ENCODE assay signal across 18 cellular contexts in genomic region chr14:93099643-93100042, GRCh38. TPM values are rescaled to one million over a fixed set of nuclear protein-coding genes. Genes with fewer than 3 reads are reported as not detected.
DNase-seq lines count a peak whose midpoint lies in the region; ATAC-seq and TF ChIP-seq lines count a peak whose summit lies in the region.
"Had no signal": no experiment of that assay in that cellular context is flagged by ENCODE, and none has a peak within 500 bp of the region (broad histone marks: within the 10 kb centered on the region; RNA-seq: fewer than 3 reads in every experiment).

No MANE protein-coding gene starts in this region.

- H3K4me1 ChIP-seq in body of pancreas (peaks cover 34% of the 10 kb centered on the region), lower lobe of right lung (peaks cover 21% of the 10 kb centered on the region)

- peaks cover 43% of the 10 kb centered on the region for H3K4me1 Mint-ChIP-seq in activated CD4-positive, alpha-beta T cell treated with anti-CD3 and anti-CD28 coated beads, Interleukin-2, amount 10 ng/mL, durations not matched to agents 7 days and 5 days
- H3K4me1 Mint-ChIP-seq in glutamatergic neuron (ENCODE audit: low read depth, unreplicated experiment) (peaks cover 26% of the 10 kb centered on the region), progenitor cell of endocrine pancreas (ENCODE audit: low read depth) (peaks cover 27% of the 10 kb centered on the region)
- peaks cover 67% of the 10 kb centered on the region for H3K4me1 Mint-ChIP-seq in stimulated activated memory B cell treated with anti-CD40 and anti-IgM and Interleukin-4, amounts not matched to agents 10 μg/mL and 1 μg/mL and 100 μg/mL, for 72 hours

- DNase-seq in activated CD4-positive, alpha-beta T cell treated with anti-CD3 and anti-CD28 coated beads, Interleukin-2, amount 10 ng/mL, durations not matched to agents 7 days and 5 days: no peak
- no peak for DNase-seq in activated CD4-positive, alpha-beta T cell treated with anti-CD3 and anti-CD28 coated beads for 1 hour
- DNase-seq in body of pancreas (no peak), glutamatergic neuron (no peak), progenitor cell of endocrine pancreas (ENCODE audit: low spot score, unreplicated experiment) (no peak), lower lobe of right lung (no peak), NCI-H2107 (lab: John Stamatoyannopoulos, UW) (no peak)
- DNase-seq: CD4-positive, alpha-beta memory T cell; EL; GM23248; NCI-H1105; NCI-H2081; NCI-H446 treated with DMSO at 0.1 percent for 48 hours; Peyer's patch; SHP77 had no signal

- H3K27ac ChIP-seq in body of pancreas (peak overlapping the region; percentile 32 to 62 (median 58)), lower lobe of right lung (no peak overlapping the region)
- H3K27ac ChIP-seq: 22Rv1, GM23248, Peyer's patch, SK-N-MC had no signal

- CTCF ChIA-PET in activated CD4-positive, alpha-beta T cell treated with anti-CD3 and anti-CD28 coated beads, Interleukin-2, amount 10 ng/mL, durations not matched to agents 7 days and 5 days (lab: Charles Lee): interaction anchor here (1.2 to 7.8 kb wide), 2 partner anchors 16 to 40 kb away, joined by 3 to 68 read pairs; partner anchors contain the start of gene ITPK1

- no peaks in the 10 kb centered on the region for H3K9me3 Mint-ChIP-seq in activated CD4-positive, alpha-beta T cell treated with anti-CD3 and anti-CD28 coated beads, Interleukin-2, amount 10 ng/mL, durations not matched to agents 7 days and 5 days
- H3K9me3 Mint-ChIP-seq in glutamatergic neuron (ENCODE audit: unreplicated experiment) (peaks cover 15% of the 10 kb centered on the region), progenitor cell of endocrine pancreas (ENCODE audit: low read depth) (no peaks in the 10 kb centered on the region)
- no peaks in the 10 kb centered on the region for H3K9me3 Mint-ChIP-seq in stimulated activated memory B cell treated with anti-CD40 and anti-IgM and Interleukin-4, amounts not matched to agents 10 μg/mL and 1 μg/mL and 100 μg/mL, for 72 hours
- H3K9me3 Mint-ChIP-seq: CD4-positive, alpha-beta memory T cell had no signal

- H3K4me3 Mint-ChIP-seq in activated CD4-positive, alpha-beta T cell treated with anti-CD3 and anti-CD28 coated beads, Interleukin-2, amount 10 ng/mL, durations not matched to agents 7 days and 5 days: no peak overlapping the region
- H3K4me3 Mint-ChIP-seq in glutamatergic neuron (ENCODE audit: unreplicated experiment) (no peak overlapping the region), progenitor cell of endocrine pancreas (ENCODE audit: low read depth) (no peak overlapping the region)
- no peak overlapping the region for H3K4me3 Mint-ChIP-seq in stimulated activated memory B cell treated with anti-CD40 and anti-IgM and Interleukin-4, amounts not matched to agents 10 μg/mL and 1 μg/mL and 100 μg/mL, for 72 hours
- H3K4me3 Mint-ChIP-seq: CD4-positive, alpha-beta memory T cell had no signal

- no peaks in the 10 kb centered on the region for H3K36me3 ChIP-seq in body of pancreas (replicated peaks in 1 of 2; ENCODE audit: insufficient read depth in 1 of 2, low read depth in 2 of 2)
- H3K36me3 ChIP-seq in lower lobe of right lung: no peaks in the 10 kb centered on the region
- H3K36me3 ChIP-seq: Peyer's patch had no signal

- H3K36me3 Mint-ChIP-seq in activated CD4-positive, alpha-beta T cell treated with anti-CD3 and anti-CD28 coated beads, Interleukin-2, amount 10 ng/mL, durations not matched to agents 7 days and 5 days (ENCODE audit: low read depth): peaks cover 4% of the 10 kb centered on the region
- peaks cover 4% of the 10 kb centered on the region for H3K36me3 Mint-ChIP-seq in glutamatergic neuron (ENCODE audit: unreplicated experiment)
- peaks cover 16% of the 10 kb centered on the region for H3K36me3 Mint-ChIP-seq in stimulated activated memory B cell treated with anti-CD40 and anti-IgM and Interleukin-4, amounts not matched to agents 10 μg/mL and 1 μg/mL and 100 μg/mL, for 72 hours
- no peaks in the 10 kb centered on the region for H3K36me3 Mint-ChIP-seq in progenitor cell of endocrine pancreas (ENCODE audit: insufficient read depth)

- peak overlapping the region; percentile 78 for H3K27ac Mint-ChIP-seq in activated CD4-positive, alpha-beta T cell treated with anti-CD3 and anti-CD28 coated beads, Interleukin-2, amount 10 ng/mL, durations not matched to agents 7 days and 5 days
- H3K27ac Mint-ChIP-seq in glutamatergic neuron (ENCODE audit: unreplicated experiment): peak overlapping the region; percentile 93
- H3K27ac Mint-ChIP-seq in stimulated activated memory B cell treated with anti-CD40 and anti-IgM and Interleukin-4, amounts not matched to agents 10 μg/mL and 1 μg/mL and 100 μg/mL, for 72 hours: peak overlapping the region; percentile 42
- H3K27ac Mint-ChIP-seq in progenitor cell of endocrine pancreas: no peak overlapping the region

- intact Hi-C loops in body of pancreas (cut with DNase I): no loop called here
- intact Hi-C loops in lower lobe of right lung (cut with DNase I): no loop called here

- no peaks in the 10 kb centered on the region for H3K27me3 ChIP-seq in body of pancreas
- no peaks in the 10 kb centered on the region for H3K27me3 ChIP-seq in lower lobe of right lung (ENCODE audit: low read depth)
- H3K27me3 ChIP-seq: Peyer's patch had no signal

- TF ChIP-seq CTCF in body of pancreas (IDR thresholded peaks at IDR 0.05) (no peak), glutamatergic neuron (IDR thresholded peaks at IDR 0.05; ENCODE audit: partially characterized antibody, unreplicated experiment) (no peak), progenitor cell of endocrine pancreas (IDR thresholded peaks at IDR 0.05; ENCODE audit: unreplicated experiment) (no peak), lower lobe of right lung (IDR thresholded peaks at IDR 0.05) (no peak)

- no peaks in the 10 kb centered on the region for H3K9me3 ChIP-seq in body of pancreas
- no peaks in the 10 kb centered on the region for H3K9me3 ChIP-seq in lower lobe of right lung
- H3K9me3 ChIP-seq: Peyer's patch had no signal

- TF ChIP-seq POLR2A in body of pancreas (IDR thresholded peaks at IDR 0.05): no peak

- no peaks in the 10 kb centered on the region for H3K27me3 Mint-ChIP-seq in activated CD4-positive, alpha-beta T cell treated with anti-CD3 and anti-CD28 coated beads, Interleukin-2, amount 10 ng/mL, durations not matched to agents 7 days and 5 days
- H3K27me3 Mint-ChIP-seq in glutamatergic neuron (ENCODE audit: unreplicated experiment) (peaks cover 5% of the 10 kb centered on the region), progenitor cell of endocrine pancreas (no peaks in the 10 kb centered on the region)
- no peaks in the 10 kb centered on the region for H3K27me3 Mint-ChIP-seq in stimulated activated memory B cell treated with anti-CD40 and anti-IgM and Interleukin-4, amounts not matched to agents 10 μg/mL and 1 μg/mL and 100 μg/mL, for 72 hours
- H3K27me3 Mint-ChIP-seq: CD4-positive, alpha-beta memory T cell had no signal

- H3K4me3 ChIP-seq in body of pancreas (no peak overlapping the region), lower lobe of right lung (no peak overlapping the region)
- H3K4me3 ChIP-seq: GM23248, Peyer's patch, SK-N-MC had no signal

- 64 to 81% methylated on average over 3 to 7 of the region's 9 CpGs for WGBS in body of pancreas, 2 donors

- no peak for ATAC-seq in body of pancreas
- no peak for ATAC-seq in stimulated activated memory B cell treated with anti-CD40 and anti-IgM and Interleukin-4, amounts not matched to agents 10 μg/mL and 1 μg/mL and 100 μg/mL, for 72 hours
- no peak for ATAC-seq in lower lobe of right lung

- POLR2A ChIA-PET in activated CD4-positive, alpha-beta T cell treated with anti-CD3 and anti-CD28 coated beads, Interleukin-2, amount 10 ng/mL, durations not matched to agents 7 days and 5 days (lab: Charles Lee): no interaction called here

RNA-seq across cellular contexts. Expression of gene ITPK1, which starts 16.1 kb away (rescaled TPM):
- 10 to 100 TPM; 63.7 to 71.0 TPM for total RNA-seq in activated CD4-positive, alpha-beta T cell treated with anti-CD3 and anti-CD28 coated beads, Interleukin-2, amount 10 ng/mL, durations not matched to agents 7 days and 5 days
- 10 to 100 TPM; 30.1 to 32.6 TPM for total RNA-seq in body of pancreas
- 132 TPM for total RNA-seq in glutamatergic neuron (ENCODE audit: unreplicated experiment)
- 71.3 and 72.0 TPM in 2 replicates for total RNA-seq in progenitor cell of endocrine pancreas
- total RNA-seq in lower lobe of right lung: 129 TPM
